ENCODE assay signal across 9 cellular contexts in genomic region chr22:17921871-17922821, GRCh38.
DNase-seq lines count a peak whose midpoint lies in the region; TF ChIP-seq lines count a peak whose summit lies in the region.
"Had no signal": no experiment of that assay in that cellular context is flagged by ENCODE, and none has a peak within 500 bp of the region (broad histone marks: within the 10 kb centered on the region; RNA-seq: fewer than 3 reads in every experiment).

No MANE protein-coding gene starts in this region.

- TF ChIP-seq POLR2A in esophagus squamous epithelium (IDR thresholded peaks at IDR 0.05) (no peak), uterus (IDR thresholded peaks at IDR 0.05) (no peak)

- no peak overlapping the region for H2BK15ac ChIP-seq in mesenchymal stem cell (ENCODE audit: low read depth, poor library complexity, severe bottlenecking)

- no peak overlapping the region for H3K9ac ChIP-seq in mesenchymal stem cell (ENCODE audit: low read length)

- H3K4ac ChIP-seq in mesenchymal stem cell (ENCODE audit: low read depth in 1 of 2, low read length in 2 of 2), result no peak overlapping the region

- H2AK5ac ChIP-seq in mesenchymal stem cell (ENCODE audit: low read length, severe bottlenecking), result peak overlapping the region; percentile 27

- H2AFZ ChIP-seq in mesenchymal stem cell (ENCODE audit: low read depth, low read length), result no peak overlapping the region

- H3K18ac ChIP-seq in mesenchymal stem cell (ENCODE audit: low read depth in 1 of 2, low read length in 2 of 2), result peak overlapping the region in 1 of 2 experiments; percentile 32

- CTCF ChIA-PET in activated naive CD4-positive, alpha-beta T cell treated with anti-CD3 and anti-CD28 coated beads for 36 hours (lab: Charles Lee), result interaction anchor here (1.5 to 2.1 kb wide), 3 partner anchors 9 to 154 kb away, joined by 3 to 6 read pairs (median 4); no protein-coding TSS in a partner anchor

- peak overlapping the region in 3 of 4 donors; percentile 29 to 65 (median 36) for H3K27ac ChIP-seq in esophagus squamous epithelium
- peak overlapping the region; percentile 75 for H3K27ac ChIP-seq in mesenchymal stem cell (ENCODE audit: low read length, poor library complexity, severe bottlenecking)
- H3K27ac ChIP-seq in uterus, result peak overlapping the region; percentile 9 to 45

- H3K36me3 ChIP-seq in esophagus squamous epithelium (no peaks in the 10 kb centered on the region), mesenchymal stem cell (ENCODE audit: control insufficient read depth in 1 of 2, insufficient read depth in 2 of 2, low read depth in 1 of 2, low read length in 2 of 2) (peaks cover 0 to 6% of the 10 kb centered on the region in 2 experiments), uterus (no peaks in the 10 kb centered on the region)

- peaks cover 14% of the 10 kb centered on the region for H3K79me1 ChIP-seq in mesenchymal stem cell (replicated peaks; ENCODE audit: low read length, poor library complexity, severe bottlenecking)

- H3K4me1 Mint-ChIP-seq in activated naive CD4-positive, alpha-beta T cell treated with anti-CD3 and anti-CD28 coated beads for 36 hours (ENCODE audit: low read depth), result peaks cover 12% of the 10 kb centered on the region

- H3K27me3 ChIP-seq in esophagus squamous epithelium, result no peaks in the 10 kb centered on the region
- H3K27me3 ChIP-seq in mesenchymal stem cell (ENCODE audit: control insufficient read depth in 1 of 2, insufficient read depth in 1 of 2, low read length in 2 of 2), result no peaks in the 10 kb centered on the region
- H3K27me3 ChIP-seq in uterus, result no peaks in the 10 kb centered on the region

- H3K27ac Mint-ChIP-seq in activated naive CD4-positive, alpha-beta T cell treated with anti-CD3 and anti-CD28 coated beads for 36 hours, result peak overlapping the region; percentile 21

- H3K9me3 ChIP-seq in esophagus squamous epithelium, result no peaks in the 10 kb centered on the region
- no peaks in the 10 kb centered on the region for H3K9me3 ChIP-seq in mesenchymal stem cell (ENCODE audit: control insufficient read depth, low read length)
- no peaks in the 10 kb centered on the region for H3K9me3 ChIP-seq in uterus

- no peak overlapping the region for H3K14ac ChIP-seq in mesenchymal stem cell (ENCODE audit: low read length in 2 of 2)

- H3K4me3 ChIP-seq in esophagus squamous epithelium, result no peak overlapping the region
- H3K4me3 ChIP-seq in mesenchymal stem cell (ENCODE audit: insufficient read depth in 1 of 2, low read depth in 1 of 2, low read length in 2 of 2), result peak overlapping the region in 1 of 2 experiments; percentile 59
- no peak overlapping the region for H3K4me3 ChIP-seq in uterus

- H2BK5ac ChIP-seq in mesenchymal stem cell (ENCODE audit: low read depth, low read length, poor library complexity, severe bottlenecking), result no peak overlapping the region

- no peak overlapping the region for H2BK120ac ChIP-seq in mesenchymal stem cell (ENCODE audit: low read depth, low read length)

- intact Hi-C loops in activated naive CD4-positive, alpha-beta T cell treated with anti-CD3 and anti-CD28 coated beads for 36 hours (cut with micrococcal nuclease), result no loop called here
- intact Hi-C loops in esophagus squamous epithelium (cut with DNase I) (no loop called here), uterus (cut with DNase I; ENCODE audit: low total_unique reads) (no loop called here)

- H4K91ac ChIP-seq in mesenchymal stem cell (ENCODE audit: low read length), result no peak overlapping the region

- H3K9me3 Mint-ChIP-seq in activated naive CD4-positive, alpha-beta T cell treated with anti-CD3 and anti-CD28 coated beads for 36 hours, result no peaks in the 10 kb centered on the region

- peak overlapping the region in 1 of 2 experiments; percentile 29 for H3K23ac ChIP-seq in mesenchymal stem cell (ENCODE audit: low read length in 2 of 2)

- H3K4me2 ChIP-seq in mesenchymal stem cell (ENCODE audit: low read length, poor library complexity, severe bottlenecking), result no peak overlapping the region

- no peak for TF ChIP-seq CTCF in esophagus squamous epithelium (IDR thresholded peaks at IDR 0.05)
- no peak for TF ChIP-seq CTCF in uterus (IDR thresholded peaks at IDR 0.05)
- TF ChIP-seq CTCF in GM10266 (IDR thresholded peaks at IDR 0.05; ENCODE audit: control insufficient read depth, insufficient read depth, low read depth, missing control alignments), result no peak

- peaks cover 41 to 82% (median 62%) of the 10 kb centered on the region in 3 donors for H3K4me1 ChIP-seq in esophagus squamous epithelium
- peaks cover 50% of the 10 kb centered on the region for H3K4me1 ChIP-seq in mesenchymal stem cell (ENCODE audit: control insufficient read depth, insufficient read depth, low read depth, low read length)
- peaks cover 6 to 42% of the 10 kb centered on the region in 2 donors for H3K4me1 ChIP-seq in uterus

- H4K8ac ChIP-seq in mesenchymal stem cell (ENCODE audit: low read length), result no peak overlapping the region

- no peak for DNase-seq in activated naive CD4-positive, alpha-beta T cell treated with anti-CD3 and anti-CD28 coated beads for 36 hours
- no peak for DNase-seq in activated naive CD4-positive, alpha-beta T cell (lab: John Stamatoyannopoulos, UW)
- DNase-seq in esophagus squamous epithelium (lab: John Stamatoyannopoulos, UW) (no peak), mesenchymal stem cell (no peak), uterus (peak in 1 of 2 donors; percentile 11), GM10266 (ENCODE audit: extremely low spot score) (no peak), T-helper 2 cell (no peak), DMS79 treated with DMSO at 0.1 percent for 48 hours (lab: John Stamatoyannopoulos, UW) (no peak)
- DNase-seq: NCI-H2081 had no signal

- H3K4me3 Mint-ChIP-seq in activated naive CD4-positive, alpha-beta T cell treated with anti-CD3 and anti-CD28 coated beads for 36 hours, result no peak overlapping the region

- 31 to 65% methylated on average over 6 to 14 of the region's 14 CpGs for WGBS in esophagus squamous epithelium, 2 donors
- 51% methylated on average over 13 of the region's 14 CpGs for WGBS in mesenchymal stem cell

- no peaks in the 10 kb centered on the region for H3K27me3 Mint-ChIP-seq in activated naive CD4-positive, alpha-beta T cell treated with anti-CD3 and anti-CD28 coated beads for 36 hours (ENCODE audit: low read depth)

- H2BK12ac ChIP-seq in mesenchymal stem cell (ENCODE audit: low read length in 2 of 2), result peak overlapping the region in 1 of 2 experiments; percentile 78

- no peaks in the 10 kb centered on the region for H3K36me3 Mint-ChIP-seq in activated naive CD4-positive, alpha-beta T cell treated with anti-CD3 and anti-CD28 coated beads for 36 hours (ENCODE audit: low read depth)
